Comparison of ENCODE assay signal across 9 cellular contexts in the genomic region with DNA sequence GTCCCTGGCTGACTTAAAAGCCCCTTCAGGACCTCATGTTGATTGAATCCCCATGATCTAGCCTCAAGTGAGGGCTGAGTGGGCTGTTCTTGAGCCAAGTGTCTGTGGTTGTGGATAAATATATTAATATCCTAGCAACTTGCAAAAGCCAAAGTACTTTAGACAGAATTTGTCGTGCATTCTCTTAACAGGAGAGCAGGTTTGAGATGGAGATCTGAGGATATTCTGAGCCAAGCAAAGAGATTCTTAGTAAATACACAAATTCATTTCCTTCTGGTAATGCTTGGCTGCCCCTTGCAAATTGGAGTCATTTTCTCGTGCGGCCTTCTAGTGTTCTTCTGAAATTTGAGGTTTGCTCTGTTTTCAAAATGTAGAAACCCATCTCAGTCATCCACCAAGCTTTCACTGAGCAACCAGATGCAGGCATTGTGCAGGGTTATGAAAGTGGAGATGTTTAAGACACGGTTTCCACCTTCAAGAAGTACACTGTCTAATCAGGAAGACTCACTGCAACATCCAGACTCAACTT.
DNase-seq lines count a peak whose midpoint lies in the region; ATAC-seq and TF ChIP-seq lines count a peak whose summit lies in the region.
"Had no signal": no experiment of that assay in that cellular context is flagged by ENCODE, and none has a peak within 500 bp of the region (broad histone marks: within the 10 kb centered on the region; RNA-seq: fewer than 3 reads in every experiment).

No MANE protein-coding gene starts in this region.

- no peaks in the 10 kb centered on the region for H4K20me1 ChIP-seq in SK-N-SH (ENCODE audit: insufficient read depth)
- H4K20me1 ChIP-seq in GM23338 (replicated peaks; ENCODE audit: insufficient read depth), result no peaks in the 10 kb centered on the region

- TF ChIP-seq EP300 in SK-N-SH (IDR thresholded peaks at IDR 0.05; ENCODE audit: borderline replicate concordance in 1 of 2, low read depth in 1 of 2, low read length in 1 of 2), result no peak

- peak overlapping the region; percentile 50 to 99; a peak in 3 of 4 replicates for H3K27ac ChIP-seq in SK-N-SH (ENCODE audit: low read depth in 2 of 2, low read length in 1 of 2)
- no peak overlapping the region for H3K27ac ChIP-seq in GM23338 (ENCODE audit: low read depth)
- H3K27ac ChIP-seq: adrenal gland had no signal

- no peaks in the 10 kb centered on the region for H3K9me3 ChIP-seq in SK-N-SH
- H3K9me3 ChIP-seq: adrenal gland had no signal

- H3K4me2 ChIP-seq in SK-N-SH (peak overlapping the region; percentile 54), GM23338 (no peak overlapping the region)

- H3F3A ChIP-seq in SK-N-SH (replicated peaks; ENCODE audit: insufficient read depth), result peaks cover 42% of the 10 kb centered on the region
- H3F3A ChIP-seq in GM23338 (replicated peaks; ENCODE audit: low read depth), result no peaks in the 10 kb centered on the region

- H3K4me3 ChIP-seq in SK-N-SH (ENCODE audit: low read depth in 2 of 2, low read length in 1 of 2) (no peak overlapping the region), GM23338 (no peak overlapping the region)
- H3K4me3 ChIP-seq: adrenal gland had no signal

- ATAC-seq in GM19023 (IDR thresholded peaks at IDR 0.05; ENCODE audit: unreplicated experiment), result peak; percentile 91
- peak; percentile 85 for ATAC-seq in HG02763 (IDR thresholded peaks at IDR 0.05; ENCODE audit: unreplicated experiment)
- peak; percentile 78 for ATAC-seq in stimulated activated effector memory CD8-positive, alpha-beta T cell treated with anti-CD3 and anti-CD28 coated beads, Interleukin-12 subunit alpha, Interleukin-12 subunit beta, amount 100 ng/mL, for 72 hours
- ATAC-seq in GM23338, result no peak

- no peaks in the 10 kb centered on the region for H3K9me2 ChIP-seq in SK-N-SH
- peaks cover 3% of the 10 kb centered on the region; the same call in 1 of the 2 replicates for H3K9me2 ChIP-seq in GM23338 (ENCODE audit: insufficient read depth)

- TF ChIP-seq CTCF in SK-N-SH (IDR thresholded peaks at IDR 0.05), result no peak
- no peak for TF ChIP-seq CTCF in GM23338 (conservative IDR thresholded peaks at IDR 0.05; ENCODE audit: low read depth in 2 of 2)

- peaks cover 20% of the 10 kb centered on the region for H3K4me1 Mint-ChIP-seq in stimulated activated effector memory CD8-positive, alpha-beta T cell treated with anti-CD3 and anti-CD28 coated beads, Interleukin-12 subunit alpha, Interleukin-12 subunit beta, amount 100 ng/mL, for 72 hours
- H3K4me1 Mint-ChIP-seq in GM23338, result peaks cover 6% of the 10 kb centered on the region

- no peaks in the 10 kb centered on the region for H3K36me3 ChIP-seq in SK-N-SH (replicated peaks in 1 of 2; ENCODE audit: control insufficient read depth in 1 of 2, insufficient read depth in 2 of 2, low read length in 1 of 2)
- H3K36me3 ChIP-seq in GM23338 (ENCODE audit: insufficient read depth), result no peaks in the 10 kb centered on the region
- H3K36me3 ChIP-seq: adrenal gland had no signal

- POLR2A ChIA-PET in SK-N-SH (lab: Yijun Ruan, JAX), result no interaction called here

- no peaks in the 10 kb centered on the region for H3K36me3 Mint-ChIP-seq in stimulated activated effector memory CD8-positive, alpha-beta T cell treated with anti-CD3 and anti-CD28 coated beads, Interleukin-12 subunit alpha, Interleukin-12 subunit beta, amount 100 ng/mL, for 72 hours
- no peaks in the 10 kb centered on the region for H3K36me3 Mint-ChIP-seq in GM23338 (ENCODE audit: low read depth)

- DNase-seq in SK-N-SH (no peak), GM23338 (ENCODE audit: low spot score) (no peak), NCI-H526 (lab: John Stamatoyannopoulos, UW) (no peak)
- DNase-seq in stimulated activated effector memory CD8-positive, alpha-beta T cell treated with anti-CD3 and anti-CD28 coated beads, Interleukin-12 subunit alpha, Interleukin-12 subunit beta, amount 100 ng/mL, for 72 hours (ENCODE audit: low spot score in 2 of 2), result no peak
- DNase-seq in activated CD8-positive, alpha-beta memory T cell treated with anti-CD3 and anti-CD28 coated beads for 24 hours, result no peak
- DNase-seq: NCI-H1092 had no signal

- H3K27me3 Mint-ChIP-seq in GM23338 (ENCODE audit: insufficient read depth, low read depth, poor library complexity), result peaks cover 2% of the 10 kb centered on the region

- H2AFZ ChIP-seq in SK-N-SH (ENCODE audit: low read depth) (peak overlapping the region; percentile 39), GM23338 (no peak overlapping the region)

- H3K4me1 ChIP-seq in SK-N-SH (ENCODE audit: control insufficient read depth in 1 of 2, insufficient read depth in 2 of 2, low read depth in 1 of 2, low read length in 1 of 2) (peaks cover 0 to 42% of the 10 kb centered on the region in 2 experiments; a peak in 3 of 4 replicates), GM23338 (ENCODE audit: insufficient read depth) (no peaks in the 10 kb centered on the region)

- H3K79me2 ChIP-seq in SK-N-SH (ENCODE audit: insufficient read depth) (peaks cover 31% of the 10 kb centered on the region), GM23338 (replicated peaks; ENCODE audit: insufficient read depth) (no peaks in the 10 kb centered on the region)

- WGBS in SK-N-SH (ENCODE audit: low lambda C conversion rate), result 64% methylated on average over 4 of the region's 4 CpGs

- H3K9ac ChIP-seq in SK-N-SH, result peak overlapping the region; percentile 59

- no peak for TF ChIP-seq RAD21 in SK-N-SH (IDR thresholded peaks at IDR 0.05; ENCODE audit: low read length)

- CTCF ChIA-PET in SK-N-SH (lab: Yijun Ruan, JAX), result no interaction called here

- peak overlapping the region; percentile 52 for H3K4me3 Mint-ChIP-seq in stimulated activated effector memory CD8-positive, alpha-beta T cell treated with anti-CD3 and anti-CD28 coated beads, Interleukin-12 subunit alpha, Interleukin-12 subunit beta, amount 100 ng/mL, for 72 hours
- H3K4me3 Mint-ChIP-seq in GM23338, result no peak overlapping the region

- H3K27me3 ChIP-seq in SK-N-SH (ENCODE audit: insufficient read depth) (no peaks in the 10 kb centered on the region), GM23338 (ENCODE audit: insufficient read depth) (no peaks in the 10 kb centered on the region)
- H3K27me3 ChIP-seq: adrenal gland had no signal

- H3K9me3 Mint-ChIP-seq in stimulated activated effector memory CD8-positive, alpha-beta T cell treated with anti-CD3 and anti-CD28 coated beads, Interleukin-12 subunit alpha, Interleukin-12 subunit beta, amount 100 ng/mL, for 72 hours, result no peaks in the 10 kb centered on the region
- H3K9me3 Mint-ChIP-seq in GM23338, result no peaks in the 10 kb centered on the region

- H3K27ac Mint-ChIP-seq in stimulated activated effector memory CD8-positive, alpha-beta T cell treated with anti-CD3 and anti-CD28 coated beads, Interleukin-12 subunit alpha, Interleukin-12 subunit beta, amount 100 ng/mL, for 72 hours, result no peak overlapping the region
- H3K27ac Mint-ChIP-seq in GM23338, result no peak overlapping the region

TF ChIP-seq in SK-N-SH, 30 proteins besides CTCF, POLR2A, EP300 and RAD21 (continues in another document):
- no peak for TF ChIP-seq POLR2AphosphoS5 (IDR thresholded peaks at IDR 0.05; ENCODE audit: low read depth, low read length)
- no peak for TF ChIP-seq GATA2 (CRISPR knock-in tag; IDR thresholded peaks at IDR 0.05)
- no peak for TF ChIP-seq TCF12 (IDR thresholded peaks at IDR 0.05)
- TF ChIP-seq, protein P1, sequence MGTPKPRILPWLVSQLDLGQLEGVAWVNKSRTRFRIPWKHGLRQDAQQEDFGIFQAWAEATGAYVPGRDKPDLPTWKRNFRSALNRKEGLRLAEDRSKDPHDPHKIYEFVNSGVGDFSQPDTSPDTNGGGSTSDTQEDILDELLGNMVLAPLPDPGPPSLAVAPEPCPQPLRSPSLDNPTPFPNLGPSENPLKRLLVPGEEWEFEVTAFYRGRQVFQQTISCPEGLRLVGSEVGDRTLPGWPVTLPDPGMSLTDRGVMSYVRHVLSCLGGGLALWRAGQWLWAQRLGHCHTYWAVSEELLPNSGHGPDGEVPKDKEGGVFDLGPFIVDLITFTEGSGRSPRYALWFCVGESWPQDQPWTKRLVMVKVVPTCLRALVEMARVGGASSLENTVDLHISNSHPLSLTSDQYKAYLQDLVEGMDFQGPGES (IDR thresholded peaks at IDR 0.05; ENCODE audit: low read depth, low read length), result no peak

TF ChIP-seq in GM23338, 12 proteins besides CTCF, POLR2A, EP300 and RAD21 (continues in another document):
- TF ChIP-seq STAT1 (IDR thresholded peaks at IDR 0.05; ENCODE audit: unreplicated experiment), result no peak
- TF ChIP-seq ZNF114 (CRISPR knock-in tag; IDR thresholded peaks at IDR 0.05), result no peak
- TF ChIP-seq EZH2phosphoT487 (IDR thresholded peaks at IDR 0.05; ENCODE audit: unreplicated experiment), result no peak
- TF ChIP-seq CREB1 (CRISPR knock-in tag; IDR thresholded peaks at IDR 0.05; ENCODE audit: low read depth), result no peak
- no peak for TF ChIP-seq EZH2 (IDR thresholded peaks at IDR 0.05; ENCODE audit: low read depth, unreplicated experiment)
- no peak for TF ChIP-seq POLR2AphosphoS5 (IDR thresholded peaks at IDR 0.05; ENCODE audit: low read depth)
